15 cellular contexts compared by ENCODE assay signal in genomic region chr14:93953263-93953662, GRCh38. TPM values are rescaled to one million over a fixed set of nuclear protein-coding genes. Genes with fewer than 3 reads are reported as not detected.
A peak's percentile ranks its signal among the peaks of the same experiment; 100 is the strongest.
DNase-seq lines count a peak whose midpoint lies in the region; ATAC-seq, FAIRE-seq and TF ChIP-seq lines count a peak whose summit lies in the region.
"Had no signal": no experiment of that assay in that cellular context is flagged by ENCODE, and none has a peak within 500 bp of the region (broad histone marks: within the 10 kb centered on the region; RNA-seq: fewer than 3 reads in every experiment).

No MANE protein-coding gene starts in this region.

- no peak for TF ChIP-seq CTCF in CD8-positive, alpha-beta T cell (IDR thresholded peaks at IDR 0.05)
- peak in 1 of 2 donors; percentile 29 for TF ChIP-seq CTCF in right atrium auricular region (IDR thresholded peaks at IDR 0.05)
- no peak for TF ChIP-seq CTCF in type B pancreatic cell (conservative IDR thresholded peaks at IDR 0.05)
- TF ChIP-seq CTCF in kidney (IDR thresholded peaks at IDR 0.05; ENCODE audit: borderline replicate concordance, extremely low read depth, insufficient read depth) = no peak

- peak overlapping the region; percentile 78 for H3K4me3 Mint-ChIP-seq in CD8-positive, alpha-beta T cell
- H3K4me3 Mint-ChIP-seq in type B pancreatic cell = no peak overlapping the region

- no peak overlapping the region; the same call in 1 of the 2 replicates for H3K4me3 ChIP-seq in BLaER1
- no peak overlapping the region for H3K4me3 ChIP-seq in CD8-positive, alpha-beta T cell (ENCODE audit: low read depth, low read length)
- H3K4me3 ChIP-seq in right atrium auricular region = no peak overlapping the region
- no peak overlapping the region for H3K4me3 ChIP-seq in kidney (ENCODE audit: low read length in 2 of 2)
- H3K4me3 ChIP-seq: adrenal gland, dorsolateral prefrontal cortex had no signal

- H4K20me1 ChIP-seq in BLaER1 = no peaks in the 10 kb centered on the region

- no peaks in the 10 kb centered on the region for H3K36me3 Mint-ChIP-seq in CD8-positive, alpha-beta T cell
- H3K36me3 Mint-ChIP-seq in type B pancreatic cell = no peaks in the 10 kb centered on the region

- no peaks in the 10 kb centered on the region for H3K9me3 Mint-ChIP-seq in CD8-positive, alpha-beta T cell
- H3K9me3 Mint-ChIP-seq in type B pancreatic cell = no peaks in the 10 kb centered on the region

- POLR2A ChIA-PET in CD8-positive, alpha-beta T cell (lab: Charles Lee) = interaction anchor here (1.3 kb wide), 1 partner anchor 18 kb away, joined by 6 read pairs; no protein-coding TSS in a partner anchor

- no peak for DNase-seq in CD8-positive, alpha-beta T cell
- DNase-seq in SK-N-DZ (ENCODE audit: low spot score) (peak; percentile 12), right atrium auricular region (ENCODE audit: low spot score) (no peak), type B pancreatic cell (ENCODE audit: extremely low spot score, unreplicated experiment) (no peak), NOMO-1 treated with DMSO at 0.1 percent for 48 hours (lab: John Stamatoyannopoulos, UW; ENCODE audit: unreplicated experiment) (no peak), kidney (no peak)
- DNase-seq: activated CD4-positive, CD25-positive, alpha-beta regulatory T cell treated with anti-CD3 and anti-CD28 coated beads, Interleukin-2, amount 50 U/mL, for 72 hours; dorsolateral prefrontal cortex; stimulated activated naive CD4-positive, alpha-beta T cell had no signal

- H3K27me3 ChIP-seq in BLaER1 (no peaks in the 10 kb centered on the region), right atrium auricular region (no peaks in the 10 kb centered on the region)
- no peaks in the 10 kb centered on the region for H3K27me3 ChIP-seq in CD8-positive, alpha-beta T cell (ENCODE audit: insufficient read depth, low read length)
- H3K27me3 ChIP-seq: adrenal gland, dorsolateral prefrontal cortex had no signal

- peaks cover 53% of the 10 kb centered on the region for H3K4me1 Mint-ChIP-seq in CD8-positive, alpha-beta T cell (ENCODE audit: low read depth)
- peaks cover 11% of the 10 kb centered on the region for H3K4me1 Mint-ChIP-seq in type B pancreatic cell (ENCODE audit: unreplicated experiment)

- no peaks in the 10 kb centered on the region for H3K27me3 Mint-ChIP-seq in CD8-positive, alpha-beta T cell (ENCODE audit: low read depth)
- no peaks in the 10 kb centered on the region for H3K27me3 Mint-ChIP-seq in type B pancreatic cell

- H3K4me1 ChIP-seq in BLaER1 (peaks cover 72% of the 10 kb centered on the region), right atrium auricular region (peaks cover 0 to 43% of the 10 kb centered on the region in 2 donors), kidney (ENCODE audit: control insufficient read depth in 1 of 2, insufficient read depth in 1 of 2, low read depth in 1 of 2, low read length in 2 of 2) (peaks cover 0 to 3% of the 10 kb centered on the region in 2 donors)
- H3K4me1 ChIP-seq in CD8-positive, alpha-beta T cell (ENCODE audit: insufficient read depth, low read length) = peaks cover 49% of the 10 kb centered on the region

- H3K9me3 ChIP-seq in BLaER1 (no peaks in the 10 kb centered on the region), right atrium auricular region (no peaks in the 10 kb centered on the region), kidney (ENCODE audit: control insufficient read depth in 1 of 2, low read length in 2 of 2) (no peaks in the 10 kb centered on the region)
- H3K9me3 ChIP-seq in CD8-positive, alpha-beta T cell (ENCODE audit: low read length) = no peaks in the 10 kb centered on the region
- H3K9me3 ChIP-seq: adrenal gland had no signal

- no peak for ATAC-seq in CD8-positive, alpha-beta T cell
- ATAC-seq: left lobe of liver had no signal

- H3K9ac ChIP-seq in BLaER1 = no peak overlapping the region
- H3K9ac ChIP-seq in kidney (ENCODE audit: low read length in 2 of 2) = no peak overlapping the region

- peak overlapping the region; percentile 91 for H3K4me2 ChIP-seq in BLaER1

- no peaks in the 10 kb centered on the region for H3K36me3 ChIP-seq in BLaER1
- no peaks in the 10 kb centered on the region for H3K36me3 ChIP-seq in CD8-positive, alpha-beta T cell (ENCODE audit: insufficient read depth, low read length)
- H3K36me3 ChIP-seq in right atrium auricular region = peaks cover 68% of the 10 kb centered on the region
- H3K36me3 ChIP-seq in kidney (ENCODE audit: control insufficient read depth in 1 of 2, insufficient read depth in 2 of 2, low read length in 2 of 2) = no peaks in the 10 kb centered on the region
- H3K36me3 ChIP-seq: adrenal gland had no signal

- H3K27ac ChIP-seq in BLaER1 (peak overlapping the region; percentile 81; the same call in 1 of the 2 replicates), right atrium auricular region (peak overlapping the region; percentile 27 to 46), kidney (ENCODE audit: low read depth in 2 of 2, low read length in 2 of 2) (no peak overlapping the region)
- no peak overlapping the region for H3K27ac ChIP-seq in CD8-positive, alpha-beta T cell (ENCODE audit: low read depth, low read length)
- H3K27ac ChIP-seq: adrenal gland, dorsolateral prefrontal cortex had no signal

- no peak for FAIRE-seq in kidney (lab: Jason Lieb, UNC)
- FAIRE-seq: frontal cortex had no signal

- intact Hi-C loops in CD8-positive, alpha-beta T cell (cut with DNase I, micrococcal nuclease) = no loop called here
- intact Hi-C loops in kidney (cut with DNase I) = no loop called here

- H3K27ac Mint-ChIP-seq in CD8-positive, alpha-beta T cell = peak overlapping the region; percentile 76
- no peak overlapping the region for H3K27ac Mint-ChIP-seq in type B pancreatic cell

- CTCF ChIA-PET in CD8-positive, alpha-beta T cell (lab: Charles Lee) = interaction anchor here (0.6 to 8.9 kb wide), 8 partner anchors 10 to 231 kb away, joined by 3 to 87 read pairs (median 5); partner anchors contain the start of gene CCDC197

RNA-seq across cellular contexts. Expression of gene ASB2, which starts 23.1 kb away (rescaled TPM):
- total RNA-seq in CD8-positive, alpha-beta T cell = 1 to 10 TPM; 1.7 to 2.8 TPM
- polyA plus RNA-seq in SK-N-DZ (2014; cell fraction: cytosol; rRNA removed) = 0.60 TPM in 1 of 2 replicates, not detected in the other
- not detected in 2 replicates for polyA plus RNA-seq in SK-N-DZ (2014; cell fraction: nucleus; rRNA removed)
- 100 to 1,000 TPM; 115 to 187 TPM for total RNA-seq in right atrium auricular region
- total RNA-seq in type B pancreatic cell (ENCODE audit: low replicate concordance) = 0.21 and 0.60 TPM in 2 replicates
- total RNA-seq in kidney = 3.7 TPM
- 0.97 TPM for polyA plus RNA-seq in kidney (ENCODE audit: insufficient read depth, low read depth, low replicate concordance)
- total RNA-seq: M059J had no signal

RNA-seq across cellular contexts. Expression of gene FAM181A, which starts 26.1 kb away (rescaled TPM):
- total RNA-seq in CD8-positive, alpha-beta T cell = not detected
- polyA plus RNA-seq in SK-N-DZ (2014; cell fraction: cytosol; rRNA removed) = 0.36 TPM in 1 of 2 replicates, not detected in the other
- polyA plus RNA-seq in SK-N-DZ (2014; cell fraction: nucleus; rRNA removed) = not detected in 2 replicates
- total RNA-seq in right atrium auricular region = not detected
- total RNA-seq in type B pancreatic cell (ENCODE audit: low replicate concordance) = 1.2 TPM in 1 of 2 replicates, not detected in the other
- not detected for total RNA-seq in kidney
- not detected for polyA plus RNA-seq in kidney (ENCODE audit: insufficient read depth, low read depth, low replicate concordance)
- total RNA-seq: adrenal gland, left lobe of liver, M059J, osteoblast had no signal
- polyA plus RNA-seq: adrenal gland had no signal

RNA-seq across cellular contexts. Expression of gene CCDC197, which starts 43.8 kb away (rescaled TPM):
- total RNA-seq in CD8-positive, alpha-beta T cell = not detected
- polyA plus RNA-seq in SK-N-DZ (2014; cell fraction: cytosol; rRNA removed) = not detected in 2 replicates
- polyA plus RNA-seq in SK-N-DZ (2014; cell fraction: nucleus; rRNA removed) = not detected in 2 replicates
- total RNA-seq in right atrium auricular region (not detected), type B pancreatic cell (ENCODE audit: low replicate concordance) (not detected in 2 replicates), kidney (not detected)
- not detected for polyA plus RNA-seq in kidney (ENCODE audit: insufficient read depth, low read depth, low replicate concordance)
- total RNA-seq: adrenal gland, frontal cortex, left lobe of liver, M059J, osteoblast had no signal
- polyA plus RNA-seq: adrenal gland had no signal

Comparison
In these comparisons a context has a peak if more than half of its experiments do, and no peak if none do; other contexts are left out.
1. H3K27ac ChIP-seq: peak in BLaER1 (single experiment) and right atrium auricular region (2 of 2); none in CD8-positive, alpha-beta T cell (single experiment) and kidney (0 of 2).
2. RNA of gene ASB2, which starts 23.1 kb away (total RNA-seq): 115 to 187 TPM in right atrium auricular region; 3.7 TPM in kidney (single experiment), 1.7 to 2.8 TPM in CD8-positive, alpha-beta T cell and 0.21 to 0.60 TPM in type B pancreatic cell; every median in the first group is over 10 times any median in the second.